In the genomic region with DNA sequence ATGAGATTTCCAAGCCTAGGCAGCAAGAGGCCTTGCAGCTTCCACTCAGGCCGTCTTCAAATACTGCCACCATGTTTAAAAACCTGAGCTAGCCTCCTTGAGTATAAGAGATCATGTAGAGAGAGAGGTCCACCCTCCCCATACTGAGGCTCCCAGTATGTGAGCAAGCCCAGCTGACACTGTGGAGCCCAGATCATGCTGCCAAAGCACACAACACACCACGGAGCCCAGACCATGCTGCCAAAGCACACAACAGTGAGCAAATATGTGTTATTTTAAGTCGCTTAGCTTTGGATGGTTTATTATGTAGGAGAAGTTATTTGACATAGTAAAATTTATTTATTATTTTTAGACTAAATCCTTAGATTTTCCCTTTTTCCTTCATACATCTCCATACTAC, we compare ENCODE assay signal across 16 cellular contexts.
A peak's percentile ranks its signal among the peaks of the same experiment; 100 is the strongest.
DNase-seq lines count a peak whose midpoint lies in the region; ATAC-seq, FAIRE-seq and TF ChIP-seq lines count a peak whose summit lies in the region.
"Had no signal": no experiment of that assay in that cellular context is flagged by ENCODE, and none has a peak within 500 bp of the region (broad histone marks: within the 10 kb centered on the region; RNA-seq: fewer than 3 reads in every experiment).

No MANE protein-coding gene starts in this region.

- H2AFZ ChIP-seq in HepG2 (ENCODE audit: low read length), result no peak overlapping the region
- H2AFZ ChIP-seq: GM23338 had no signal

- H3K4me3 ChIP-seq in liver (ENCODE audit: low read depth in 1 of 3, low read length in 3 of 3) (no peak overlapping the region), HepG2 (replicated peaks in 1 of 3; ENCODE audit: insufficient read depth in 1 of 3, low read depth in 2 of 3, low read length in 3 of 3) (no peak overlapping the region), prostate gland (no peak overlapping the region)
- H3K4me3 ChIP-seq: BLaER1 treated with 17β-estradiol and CSF1 and Interleukin-3, amounts not matched to agents 10 nM and 100 nM; GM23338 had no signal

- no peak for TF ChIP-seq CTCF in liver (IDR thresholded peaks at IDR 0.05; ENCODE audit: low read depth, low read length, missing input control)
- no peak for TF ChIP-seq CTCF in HepG2 (CRISPR knock-in tag; IDR thresholded peaks at IDR 0.05)
- TF ChIP-seq CTCF in prostate gland (IDR thresholded peaks at IDR 0.05), result no peak

- H3K27ac ChIP-seq in liver (ENCODE audit: low read depth in 1 of 2, low read length in 2 of 2) (no peak overlapping the region), HepG2 (ENCODE audit: extremely low read length, insufficient read depth, low read length) (no peak overlapping the region), prostate gland (no peak overlapping the region)
- H3K27ac ChIP-seq: BLaER1 treated with 17β-estradiol and CSF1 and Interleukin-3, amounts not matched to agents 10 nM and 100 nM; HL-60 had no signal

- CTCF ChIA-PET in HepG2 (lab: Yijun Ruan, JAX; ENCODE audit: low intra/inter-chr PET ratio, low total read pairs), result no interaction called here

- TF ChIP-seq POLR2A in HepG2 (IDR thresholded peaks at IDR 0.05; ENCODE audit: insufficient read depth in 1 of 2, low read depth in 2 of 2, low read length in 2 of 2), result no peak
- no peak for TF ChIP-seq POLR2A in prostate gland (IDR thresholded peaks at IDR 0.05)

- no peak for TF ChIP-seq RAD21 in liver (IDR thresholded peaks at IDR 0.05)
- TF ChIP-seq RAD21 in HepG2 (CRISPR knock-in tag; IDR thresholded peaks at IDR 0.05), result no peak

- H4K20me1 ChIP-seq in HepG2 (ENCODE audit: insufficient read depth, low read length), result no peaks in the 10 kb centered on the region
- H4K20me1 ChIP-seq: BLaER1 treated with 17β-estradiol and CSF1 and Interleukin-3, amounts not matched to agents 10 nM and 100 nM had no signal

- WGBS in liver, result 56% methylated on average over 3 of the region's 3 CpGs
- 51% methylated on average over 3 of the region's 3 CpGs for WGBS in HepG2 (ENCODE audit: low lambda C conversion rate)
- WGBS in prostate gland, result 59% methylated on average over 3 of the region's 3 CpGs

- ATAC-seq in HepG2, result no peak
- no peak for ATAC-seq in HG03039 (IDR thresholded peaks at IDR 0.05; ENCODE audit: unreplicated experiment)
- ATAC-seq: CD8-positive, alpha-beta T cell; GM23338 had no signal

- H3K9ac ChIP-seq in liver (ENCODE audit: low read depth in 1 of 2, low read length in 2 of 2) (no peak overlapping the region), HepG2 (ENCODE audit: insufficient read depth, low read depth, low read length) (no peak overlapping the region)
- H3K9ac ChIP-seq: BLaER1 treated with 17β-estradiol and CSF1 and Interleukin-3, amounts not matched to agents 10 nM and 100 nM had no signal

- intact Hi-C loops in HepG2 (cut with micrococcal nuclease; ENCODE audit: unreplicated experiment), result no loop called here
- intact Hi-C loops in prostate gland (cut with DNase I), result no loop called here

- POLR2A ChIA-PET in HepG2 (lab: Yijun Ruan, JAX), result no interaction called here

- H3K27me3 ChIP-seq in liver (ENCODE audit: control insufficient read depth in 4 of 4, insufficient read depth in 4 of 4, low read length in 3 of 4) (no peaks in the 10 kb centered on the region), HepG2 (ENCODE audit: control insufficient read depth in 1 of 2, insufficient read depth in 2 of 2, low read length in 2 of 2) (no peaks in the 10 kb centered on the region), prostate gland (replicated peaks; ENCODE audit: insufficient read depth) (no peaks in the 10 kb centered on the region)
- H3K27me3 ChIP-seq: BLaER1 treated with 17β-estradiol and CSF1 and Interleukin-3, amounts not matched to agents 10 nM and 100 nM had no signal

- H3K79me2 ChIP-seq in HepG2 (ENCODE audit: insufficient read depth, low read length), result no peaks in the 10 kb centered on the region

- no peak overlapping the region for H3K4me2 ChIP-seq in HepG2 (ENCODE audit: low read depth, low read length)
- H3K4me2 ChIP-seq: BLaER1 treated with 17β-estradiol and CSF1 and Interleukin-3, amounts not matched to agents 10 nM and 100 nM; GM23338 had no signal

- TF ChIP-seq EP300 in HepG2 (IDR thresholded peaks at IDR 0.05; ENCODE audit: low read depth in 2 of 2, low read length in 2 of 2) (no peak), HepG2 (CRISPR knock-in tag; IDR thresholded peaks at IDR 0.05; ENCODE audit: borderline replicate concordance) (no peak)

- H3K36me3 ChIP-seq in liver (ENCODE audit: control insufficient read depth in 4 of 4, insufficient read depth in 3 of 4, low read depth in 1 of 4, low read length in 3 of 4), result no peaks in the 10 kb centered on the region
- no peaks in the 10 kb centered on the region for H3K36me3 ChIP-seq in HepG2 (replicated peaks in 1 of 2; ENCODE audit: control insufficient read depth in 1 of 2, insufficient read depth in 2 of 2, low read length in 2 of 2)
- H3K36me3 ChIP-seq in prostate gland, result no peaks in the 10 kb centered on the region
- H3K36me3 ChIP-seq: BLaER1 treated with 17β-estradiol and CSF1 and Interleukin-3, amounts not matched to agents 10 nM and 100 nM had no signal

- H3K9me3 ChIP-seq in liver (ENCODE audit: control insufficient read depth in 4 of 4, low read length in 3 of 4), result no peaks in the 10 kb centered on the region
- H3K9me3 ChIP-seq in HepG2 (ENCODE audit: low read length), result no peaks in the 10 kb centered on the region
- no peaks in the 10 kb centered on the region for H3K9me3 ChIP-seq in prostate gland
- H3K9me3 ChIP-seq: BLaER1 treated with 17β-estradiol and CSF1 and Interleukin-3, amounts not matched to agents 10 nM and 100 nM had no signal

- no peak for FAIRE-seq in HepG2 (lab: Jason Lieb, UNC)
- FAIRE-seq: H54 had no signal

- in situ Hi-C loops in HepG2 (cut with HindIII; ENCODE audit: extremely low pct_ligation_motif_present, low pct_unique_long_range_greater_than_20kb), result no loop called here

- DNase-seq in HepG2 (ENCODE audit: low spot score) (no peak), left kidney (ENCODE audit: low read depth, low spot score) (peak; percentile 5), prostate gland (ENCODE audit: low spot score) (peak; percentile 66), SK-N-DZ (ENCODE audit: low spot score) (no peak)
- DNase-seq in activated T-cell treated with anti-CD3 and anti-CD28 coated beads, Interleukin-2, amount 50 U/mL, for 1 hour, result no peak
- DNase-seq: Calu3; CD8-positive, alpha-beta T cell; DMS79 treated with DMSO at 0.1 percent for 48 hours; GF-D8; HCEC 1CT had no signal

- no peaks in the 10 kb centered on the region for H3K4me1 ChIP-seq in liver (ENCODE audit: control insufficient read depth in 4 of 4, insufficient read depth in 4 of 4, low read length in 3 of 4)
- no peaks in the 10 kb centered on the region for H3K4me1 ChIP-seq in HepG2 (ENCODE audit: insufficient read depth, low read length)
- no peaks in the 10 kb centered on the region for H3K4me1 ChIP-seq in prostate gland (replicated peaks)
- H3K4me1 ChIP-seq: BLaER1 treated with 17β-estradiol and CSF1 and Interleukin-3, amounts not matched to agents 10 nM and 100 nM had no signal

- no TSS peak for BruUV-seq in HepG2 (replicated peaks; lab: Mats Ljungman, UMichigan)

TF ChIP-seq in liver, 16 proteins besides CTCF, POLR2A, EP300 and RAD21:
- TF ChIP-seq MAX (IDR thresholded peaks at IDR 0.05) (peak; percentile 18), GABPA (IDR thresholded peaks at IDR 0.05 in 1 of 2, conservative IDR thresholded peaks at IDR 0.05 in 1 of 2) (no peak)
TF ChIP-seq in liver: peak in this region for 1.

TF ChIP-seq in HepG2, 621 proteins besides CTCF, POLR2A, EP300 and RAD21 (continues in another document):
- TF ChIP-seq SAFB2 (CRISPR knock-in tag; IDR thresholded peaks at IDR 0.05; ENCODE audit: borderline replicate concordance, low read depth) (no peak), YY1 (IDR thresholded peaks at IDR 0.05; ENCODE audit: insufficient read depth, insufficient replicate concordance, low read depth, low read length) (no peak), DDIT3 (CRISPR knock-in tag; IDR thresholded peaks at IDR 0.05) (no peak), REXO4 (CRISPR knock-in tag; IDR thresholded peaks at IDR 0.05; ENCODE audit: borderline replicate concordance) (no peak), TP53 (CRISPR knock-in tag; conservative IDR thresholded peaks at IDR 0.05) (no peak)

Comparison
In these comparisons a context has a peak if more than half of its experiments do, and no peak if none do; other contexts are left out.
1. DNase-seq: peak in left kidney (single experiment) and prostate gland (single experiment); none in HepG2 (single experiment), activated T-cell treated with anti-CD3 and anti-CD28 coated beads, Interleukin-2, amount 50 U/mL, for 1 hour (single experiment) and SK-N-DZ (single experiment).